ENCODE assay signal across 1 cellular context in the genomic region with DNA sequence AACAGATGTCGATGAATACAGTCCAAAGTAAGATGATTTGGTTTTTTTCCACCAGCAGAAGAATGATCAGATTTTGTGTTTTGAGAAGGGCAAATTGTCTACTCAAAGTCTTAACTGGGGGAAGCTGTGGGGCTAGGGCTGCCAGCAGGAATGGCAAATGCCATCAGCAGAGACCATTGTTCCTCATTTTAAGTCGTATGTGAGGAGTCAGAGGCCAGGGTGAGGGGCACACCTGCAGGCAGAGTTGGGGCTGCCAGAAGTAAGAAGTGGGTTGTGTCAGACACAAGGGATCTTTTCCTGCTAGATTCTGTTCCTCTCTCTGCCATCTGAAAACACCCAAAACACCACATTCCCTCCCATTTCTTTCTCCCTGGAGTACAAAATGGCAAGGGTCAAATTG.
TF ChIP-seq lines count a peak whose summit lies in the region.

No MANE protein-coding gene starts in this region.

TF ChIP-seq in WTC11, 78 proteins besides CTCF, POLR2A, EP300 and RAD21:
- TF ChIP-seq SMAD4 (CRISPR knock-in tag; IDR thresholded peaks at IDR 0.05) (no peak), FOXK1 (CRISPR knock-in tag; IDR thresholded peaks at IDR 0.05) (no peak), IRF2 (CRISPR knock-in tag; IDR thresholded peaks at IDR 0.05; ENCODE audit: borderline replicate concordance, low read depth) (no peak)
- TF ChIP-seq, protein P1, sequence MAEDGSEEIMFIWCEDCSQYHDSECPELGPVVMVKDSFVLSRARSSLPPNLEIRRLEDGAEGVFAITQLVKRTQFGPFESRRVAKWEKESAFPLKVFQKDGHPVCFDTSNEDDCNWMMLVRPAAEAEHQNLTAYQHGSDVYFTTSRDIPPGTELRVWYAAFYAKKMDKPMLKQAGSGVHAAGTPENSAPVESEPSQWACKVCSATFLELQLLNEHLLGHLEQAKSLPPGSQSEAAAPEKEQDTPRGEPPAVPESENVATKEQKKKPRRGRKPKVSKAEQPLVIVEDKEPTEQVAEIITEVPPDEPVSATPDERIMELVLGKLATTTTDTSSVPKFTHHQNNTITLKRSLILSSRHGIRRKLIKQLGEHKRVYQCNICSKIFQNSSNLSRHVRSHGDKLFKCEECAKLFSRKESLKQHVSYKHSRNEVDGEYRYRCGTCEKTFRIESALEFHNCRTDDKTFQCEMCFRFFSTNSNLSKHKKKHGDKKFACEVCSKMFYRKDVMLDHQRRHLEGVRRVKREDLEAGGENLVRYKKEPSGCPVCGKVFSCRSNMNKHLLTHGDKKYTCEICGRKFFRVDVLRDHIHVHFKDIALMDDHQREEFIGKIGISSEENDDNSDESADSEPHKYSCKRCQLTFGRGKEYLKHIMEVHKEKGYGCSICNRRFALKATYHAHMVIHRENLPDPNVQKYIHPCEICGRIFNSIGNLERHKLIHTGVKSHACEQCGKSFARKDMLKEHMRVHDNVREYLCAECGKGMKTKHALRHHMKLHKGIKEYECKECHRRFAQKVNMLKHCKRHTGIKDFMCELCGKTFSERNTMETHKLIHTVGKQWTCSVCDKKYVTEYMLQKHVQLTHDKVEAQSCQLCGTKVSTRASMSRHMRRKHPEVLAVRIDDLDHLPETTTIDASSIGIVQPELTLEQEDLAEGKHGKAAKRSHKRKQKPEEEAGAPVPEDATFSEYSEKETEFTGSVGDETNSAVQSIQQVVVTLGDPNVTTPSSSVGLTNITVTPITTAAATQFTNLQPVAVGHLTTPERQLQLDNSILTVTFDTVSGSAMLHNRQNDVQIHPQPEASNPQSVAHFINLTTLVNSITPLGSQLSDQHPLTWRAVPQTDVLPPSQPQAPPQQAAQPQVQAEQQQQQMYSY (CRISPR knock-in tag; IDR thresholded peaks at IDR 0.05), result no peak
